In genomic region chr1:157044326-157044725, GRCh38 we compare ENCODE assay signal across 8 cellular contexts. TPM values are rescaled to one million over a fixed set of nuclear protein-coding genes. Genes with fewer than 3 reads are reported as not detected.
DNase-seq lines count a peak whose midpoint lies in the region; ATAC-seq and TF ChIP-seq lines count a peak whose summit lies in the region.

No MANE protein-coding gene starts in this region.

- no peaks in the 10 kb centered on the region for H3K9me3 Mint-ChIP-seq in stimulated activated naive B cell treated with anti-CD40 and anti-IgM and Interleukin-4, amounts not matched to agents 10 μg/mL and 1 μg/mL and 100 μg/mL, for 72 hours

- peak overlapping the region; percentile 95 for H3K9ac ChIP-seq in SK-N-MC (ENCODE audit: insufficient read length)

- H3K27ac ChIP-seq in DOHH2 (ENCODE audit: low read depth, low read length) (no peak overlapping the region), SK-N-MC (no peak overlapping the region), gastroesophageal sphincter (peak overlapping the region in 1 of 4 donors; percentile 94)

- no peaks in the 10 kb centered on the region for H3K36me3 ChIP-seq in DOHH2 (ENCODE audit: control insufficient read depth, low read length)
- H3K36me3 ChIP-seq in SK-N-MC (ENCODE audit: insufficient read depth, low read length): no peaks in the 10 kb centered on the region
- H3K36me3 ChIP-seq in gastroesophageal sphincter: no peaks in the 10 kb centered on the region

- no peak overlapping the region for H3K27ac Mint-ChIP-seq in stimulated activated naive B cell treated with anti-CD40 and anti-IgM and Interleukin-4, amounts not matched to agents 10 μg/mL and 1 μg/mL and 100 μg/mL, for 72 hours

- TF ChIP-seq EP300 in gastroesophageal sphincter (IDR thresholded peaks at IDR 0.05): no peak

- H3K9me2 ChIP-seq in DOHH2 (replicated peaks; ENCODE audit: control insufficient read depth, low read length): no peaks in the 10 kb centered on the region

- ATAC-seq in gastroesophageal sphincter: no peak
- no peak for ATAC-seq in GM18868 (IDR thresholded peaks at IDR 0.05; ENCODE audit: unreplicated experiment)
- no peak for ATAC-seq in stimulated activated naive B cell treated with anti-CD40 and anti-IgM and Interleukin-4, amounts not matched to agents 10 μg/mL and 1 μg/mL and 100 μg/mL, for 72 hours (replicated peaks)
- ATAC-seq in HG03139 (IDR thresholded peaks at IDR 0.05; ENCODE audit: unreplicated experiment): no peak

- peaks cover 21% of the 10 kb centered on the region for H3K79me2 ChIP-seq in DOHH2 (ENCODE audit: control insufficient read depth, low read length)

- H3K9me3 ChIP-seq in DOHH2 (ENCODE audit: control insufficient read depth, insufficient read depth, low read length): no peaks in the 10 kb centered on the region
- no peaks in the 10 kb centered on the region for H3K9me3 ChIP-seq in SK-N-MC (ENCODE audit: low read depth, low read length)
- no peaks in the 10 kb centered on the region for H3K9me3 ChIP-seq in gastroesophageal sphincter

- DNase-seq in SK-N-MC (ENCODE audit: low read depth, low spot score): no peak
- DNase-seq in retina: peak; percentile 19
- no peak for DNase-seq in stimulated activated naive B cell treated with anti-CD40 and anti-IgM and Interleukin-4, amounts not matched to agents 10 μg/mL and 1 μg/mL and 100 μg/mL, for 72 hours
- no peak for DNase-seq in lower leg skin (ENCODE audit: low spot score in 2 of 2)

- H3K4me3 ChIP-seq in DOHH2 (ENCODE audit: low read length) (peak overlapping the region; percentile 72), SK-N-MC (peak overlapping the region; percentile 86), gastroesophageal sphincter (peak overlapping the region; percentile 2 to 73), lower leg skin (ENCODE audit: low read depth, poor library complexity, severe bottlenecking) (no peak overlapping the region)

- H3K4me3 Mint-ChIP-seq in stimulated activated naive B cell treated with anti-CD40 and anti-IgM and Interleukin-4, amounts not matched to agents 10 μg/mL and 1 μg/mL and 100 μg/mL, for 72 hours: no peak overlapping the region

- peaks cover 22% of the 10 kb centered on the region for H3K4me1 ChIP-seq in DOHH2 (ENCODE audit: control insufficient read depth, low read length)
- H3K4me1 ChIP-seq in gastroesophageal sphincter: peaks cover 5 to 57% (median 24%) of the 10 kb centered on the region in 3 donors

- peaks cover 57 to 75% of the 10 kb centered on the region in 2 donors for H3K27me3 Mint-ChIP-seq in stimulated activated naive B cell treated with anti-CD40 and anti-IgM and Interleukin-4, amounts not matched to agents 10 μg/mL and 1 μg/mL and 100 μg/mL, for 72 hours

- H3K36me3 Mint-ChIP-seq in stimulated activated naive B cell treated with anti-CD40 and anti-IgM and Interleukin-4, amounts not matched to agents 10 μg/mL and 1 μg/mL and 100 μg/mL, for 72 hours: peaks cover 3% of the 10 kb centered on the region in 2 donors

- H3K4me2 ChIP-seq in DOHH2 (ENCODE audit: low read length): peak overlapping the region; percentile 72

- intact Hi-C loops in lower leg skin (cut with DNase I; ENCODE audit: low total_unique reads): no loop called here

- H3K4me1 Mint-ChIP-seq in stimulated activated naive B cell treated with anti-CD40 and anti-IgM and Interleukin-4, amounts not matched to agents 10 μg/mL and 1 μg/mL and 100 μg/mL, for 72 hours: peaks cover 8 to 12% of the 10 kb centered on the region in 2 donors

- no peaks in the 10 kb centered on the region for H4K20me1 ChIP-seq in DOHH2 (ENCODE audit: control insufficient read depth, insufficient read depth, low read depth, low read length)

- TF ChIP-seq CTCF in DOHH2 (IDR thresholded peaks at IDR 0.05; ENCODE audit: low read depth, low read length, poor library complexity, severe bottlenecking) (no peak), gastroesophageal sphincter (IDR thresholded peaks at IDR 0.05) (no peak), lower leg skin (IDR thresholded peaks at IDR 0.05) (no peak)

- WGBS in gastroesophageal sphincter (ENCODE audit: low coverage in 1 of 2), 2 donors: 10 to 20% methylated on average over 4 to 6 of the region's 6 CpGs
- WGBS in lower leg skin, 2 donors: 37 to 42% methylated on average over 6 of the region's 6 CpGs

- no peak for TF ChIP-seq POLR2A in gastroesophageal sphincter (IDR thresholded peaks at IDR 0.05)
- TF ChIP-seq POLR2A in lower leg skin (IDR thresholded peaks at IDR 0.05): no peak

- peaks cover 8% of the 10 kb centered on the region for H3K27me3 ChIP-seq in DOHH2 (ENCODE audit: control insufficient read depth, low read length)
- no peaks in the 10 kb centered on the region for H3K27me3 ChIP-seq in gastroesophageal sphincter

- 0 out of 2 replicates have a peak, but pooled peaks cover 5% of the 10 kb centered on the region for H3F3A ChIP-seq in DOHH2 (ENCODE audit: control insufficient read depth, insufficient read depth)

RNA-seq across cellular contexts. Expression of gene ARHGEF11, which starts 1.2 kb away (rescaled TPM):
- total RNA-seq in gastroesophageal sphincter (10 to 100 TPM; 28.5 to 51.7 (median 37.3) TPM), lower leg skin (10 to 100 TPM; 16.3 to 30.9 (median 27.3) TPM)

RNA-seq across cellular contexts. Expression of gene ETV3L, which starts 55.3 kb away (rescaled TPM):
- not detected for total RNA-seq in gastroesophageal sphincter
- total RNA-seq in lower leg skin: not detected
